ENCODE assay signal across 8 cellular contexts in genomic region chr7:31883761-31884164, GRCh38.
DNase-seq lines count a peak whose midpoint lies in the region; ATAC-seq lines count a peak whose summit lies in the region.

No MANE protein-coding gene starts in this region.

- CTCF ChIA-PET in activated CD4-positive, alpha-beta memory T cell treated with anti-CD3 and anti-CD28 coated beads, Interleukin-2, amount 10 ng/mL, durations not matched to agents 7 days and 5 days (lab: Charles Lee) = no interaction called here

- intact Hi-C loops in posterior cingulate gyrus (cut with DNase I) = loop anchor here (10.0 kb wide), 1 partner anchor 161 kb away; no protein-coding TSS in a partner anchor

- H3K4me1 Mint-ChIP-seq in activated CD4-positive, alpha-beta memory T cell treated with anti-CD3 and anti-CD28 coated beads, Interleukin-2, amount 10 ng/mL, durations not matched to agents 7 days and 5 days = no peaks in the 10 kb centered on the region

- peaks cover 14% of the 10 kb centered on the region for H3K9me3 Mint-ChIP-seq in activated CD4-positive, alpha-beta memory T cell treated with anti-CD3 and anti-CD28 coated beads, Interleukin-2, amount 10 ng/mL, durations not matched to agents 7 days and 5 days

- H3K27me3 Mint-ChIP-seq in activated CD4-positive, alpha-beta memory T cell treated with anti-CD3 and anti-CD28 coated beads, Interleukin-2, amount 10 ng/mL, durations not matched to agents 7 days and 5 days = no peaks in the 10 kb centered on the region

- H3K36me3 Mint-ChIP-seq in activated CD4-positive, alpha-beta memory T cell treated with anti-CD3 and anti-CD28 coated beads, Interleukin-2, amount 10 ng/mL, durations not matched to agents 7 days and 5 days (ENCODE audit: low read depth) = no peaks in the 10 kb centered on the region

- H3K27ac Mint-ChIP-seq in activated CD4-positive, alpha-beta memory T cell treated with anti-CD3 and anti-CD28 coated beads, Interleukin-2, amount 10 ng/mL, durations not matched to agents 7 days and 5 days = no peak overlapping the region

- POLR2A ChIA-PET in activated CD4-positive, alpha-beta memory T cell treated with anti-CD3 and anti-CD28 coated beads, Interleukin-2, amount 10 ng/mL, durations not matched to agents 7 days and 5 days (lab: Charles Lee) = no interaction called here

- peak; percentile 59 for ATAC-seq in GM19324 (IDR thresholded peaks at IDR 0.05; ENCODE audit: low FRiP score, unreplicated experiment)

- DNase-seq in AG08395 (ENCODE audit: low spot score) (peak; percentile 64), HPDE6-E6E7 (ENCODE audit: extremely low spot score) (peak; percentile 27), dermis blood vessel endothelial cell (peak; percentile 66), posterior cingulate gyrus (peak in 9 of 10 donors; percentile 15 to 90 (median 43)), KG1 (lab: John Stamatoyannopoulos, UW) (no peak)
- no peak for DNase-seq in activated CD4-positive, alpha-beta memory T cell treated with anti-CD3 and anti-CD28 coated beads, Interleukin-2, amount 10 ng/mL, durations not matched to agents 7 days and 5 days
- no peak for DNase-seq in stimulated activated CD4-positive, alpha-beta T cell treated with anti-CD3 and anti-CD28 coated beads, Interleukin-2, amount 100 ng/mL, for 24 hours

- no peak overlapping the region for H3K4me3 Mint-ChIP-seq in activated CD4-positive, alpha-beta memory T cell treated with anti-CD3 and anti-CD28 coated beads, Interleukin-2, amount 10 ng/mL, durations not matched to agents 7 days and 5 days

Comparison
In these comparisons a context has a peak if more than half of its experiments do, and no peak if none do; other contexts are left out.
1. DNase-seq: peak in AG08395 (single experiment), HPDE6-E6E7 (single experiment), dermis blood vessel endothelial cell (single experiment) and posterior cingulate gyrus (9 of 10); none in KG1 (single experiment), activated CD4-positive, alpha-beta memory T cell treated with anti-CD3 and anti-CD28 coated beads, Interleukin-2, amount 10 ng/mL, durations not matched to agents 7 days and 5 days (single experiment) and stimulated activated CD4-positive, alpha-beta T cell treated with anti-CD3 and anti-CD28 coated beads, Interleukin-2, amount 100 ng/mL, for 24 hours (0 of 2).